In genomic region chr9:31467086-31467485, GRCh38 we compare ENCODE assay signal across 29 cellular contexts.
DNase-seq lines count a peak whose midpoint lies in the region; ATAC-seq lines count a peak whose summit lies in the region.
"Had no signal": no experiment of that assay in that cellular context is flagged by ENCODE, and none has a peak within 500 bp of the region (broad histone marks: within the 10 kb centered on the region; RNA-seq: fewer than 3 reads in every experiment).

No MANE protein-coding gene starts in this region.

- DNase-seq in trophoblast cell = peak; percentile 8 to 50
- DNase-seq in renal cortical epithelial cell (ENCODE audit: low read depth) = peak; percentile 56
- no peak for DNase-seq in activated CD4-positive, alpha-beta T cell treated with anti-CD3 and anti-CD28 coated beads, Interleukin-2, amount 50 U/mL, for 1 hour
- no peak for DNase-seq in sciatic nerve (ENCODE audit: low spot score)
- DNase-seq: 8988T; ACHN; AML-193; BE2C; C1 segment of cervical spinal cord; Caco-2; Calu3; CD4-positive, alpha-beta memory T cell; CD4-positive, alpha-beta T cell; CD4-positive, CD25-positive, alpha-beta regulatory T cell; CD8-positive, alpha-beta memory T cell; CD8-positive, alpha-beta T cell; COR-L47; DMS 273 treated with DMSO at 0.1 percent for 48 hours; DMS153; DMS53; DMS79; DMS79 treated with DMSO at 0.1 percent for 48 hours; DND-41; EL had no signal

- no peak overlapping the region for H4K91ac ChIP-seq in trophoblast cell (ENCODE audit: low read depth, low read length)

- H2AFZ ChIP-seq in trophoblast cell (ENCODE audit: insufficient read depth, low read length, poor library complexity) = no peak overlapping the region

- H3K27ac ChIP-seq in trophoblast cell (ENCODE audit: low read depth, low read length) = no peak overlapping the region
- H3K27ac ChIP-seq: 22Rv1; A549; BLaER1; BLaER1 treated with 17β-estradiol and CSF1 and Interleukin-3, amounts not matched to agents 10 nM and 100 nM; C4-2B had no signal

- H4K12ac ChIP-seq in trophoblast cell (ENCODE audit: low read depth, low read length) = no peak overlapping the region

- no peak overlapping the region for H3K14ac ChIP-seq in trophoblast cell (ENCODE audit: low read length)

- no CpG with 5 or more reads among the region's 4 CpGs for WGBS in trophoblast cell (ENCODE audit: extremely low coverage, insufficient coverage, insufficient read length)

- H2AK5ac ChIP-seq in trophoblast cell (ENCODE audit: low read length) = no peak overlapping the region

- H2BK12ac ChIP-seq in trophoblast cell (ENCODE audit: low read length) = no peak overlapping the region

- H2BK120ac ChIP-seq in trophoblast cell (ENCODE audit: insufficient read depth, low read length, poor library complexity) = no peak overlapping the region

- H4K8ac ChIP-seq in trophoblast cell (ENCODE audit: low read depth, low read length) = no peak overlapping the region

- no peak overlapping the region for H2BK5ac ChIP-seq in trophoblast cell (ENCODE audit: low read depth, low read length, poor library complexity)

- H3K4me3 ChIP-seq in trophoblast cell (ENCODE audit: low read depth, low read length) = no peak overlapping the region
- H3K4me3 ChIP-seq: A549; BLaER1; BLaER1 treated with 17β-estradiol and CSF1 and Interleukin-3, amounts not matched to agents 10 nM and 100 nM had no signal

- H3K4me2 ChIP-seq in trophoblast cell (ENCODE audit: low read length) = no peak overlapping the region
- H3K4me2 ChIP-seq: A549; BLaER1; BLaER1 treated with 17β-estradiol and CSF1 and Interleukin-3, amounts not matched to agents 10 nM and 100 nM had no signal

- H3K36me3 ChIP-seq in trophoblast cell (ENCODE audit: control insufficient read depth in 1 of 2, insufficient read depth in 2 of 2, low read length in 2 of 2) = no peaks in the 10 kb centered on the region
- H3K36me3 ChIP-seq: BE2C; BLaER1; BLaER1 treated with 17β-estradiol and CSF1 and Interleukin-3, amounts not matched to agents 10 nM and 100 nM had no signal

- no peaks in the 10 kb centered on the region for H3K27me3 ChIP-seq in trophoblast cell (ENCODE audit: insufficient read depth, low read length)
- H3K27me3 ChIP-seq: BE2C; BLaER1; BLaER1 treated with 17β-estradiol and CSF1 and Interleukin-3, amounts not matched to agents 10 nM and 100 nM had no signal

- H3K4ac ChIP-seq in trophoblast cell (ENCODE audit: low read depth, low read length) = no peak overlapping the region

- intact Hi-C loops in sciatic nerve (cut with DNase I) = no loop called here

- peaks cover 6 to 12% of the 10 kb centered on the region in 2 experiments for H3K4me1 ChIP-seq in trophoblast cell (ENCODE audit: control insufficient read depth in 1 of 2, insufficient read depth in 2 of 2, low read length in 2 of 2)
- H3K4me1 ChIP-seq: A549; BLaER1; BLaER1 treated with 17β-estradiol and CSF1 and Interleukin-3, amounts not matched to agents 10 nM and 100 nM; Caco-2 had no signal

- H3K79me1 ChIP-seq in trophoblast cell (ENCODE audit: low read length) = peaks cover 6% of the 10 kb centered on the region

- no peaks in the 10 kb centered on the region for H3K79me2 ChIP-seq in trophoblast cell (ENCODE audit: control insufficient read depth, insufficient read depth, low read length, poor library complexity)

- H3K23ac ChIP-seq in trophoblast cell (ENCODE audit: low read length) = no peak overlapping the region

- no peak for ATAC-seq in sciatic nerve
- ATAC-seq: A549; CD8-positive, alpha-beta T cell had no signal

- no peaks in the 10 kb centered on the region for H3K9me3 ChIP-seq in trophoblast cell (ENCODE audit: insufficient read depth, low read depth, low read length)
- H3K9me3 ChIP-seq: A549, BE2C, BLaER1, Caco-2 had no signal

- H3K9ac ChIP-seq in trophoblast cell (ENCODE audit: low read length) = no peak overlapping the region
- H3K9ac ChIP-seq: BLaER1; BLaER1 treated with 17β-estradiol and CSF1 and Interleukin-3, amounts not matched to agents 10 nM and 100 nM had no signal

- H3K18ac ChIP-seq in trophoblast cell (ENCODE audit: low read length) = no peak overlapping the region

Comparison
In these comparisons a context has a peak if more than half of its experiments do, and no peak if none do; other contexts are left out.
1. DNase-seq: peak in trophoblast cell (2 of 2) and renal cortical epithelial cell (single experiment); none in activated CD4-positive, alpha-beta T cell treated with anti-CD3 and anti-CD28 coated beads, Interleukin-2, amount 50 U/mL, for 1 hour (single experiment) and sciatic nerve (single experiment).